9 cellular contexts compared by ENCODE assay signal in the genomic region with DNA sequence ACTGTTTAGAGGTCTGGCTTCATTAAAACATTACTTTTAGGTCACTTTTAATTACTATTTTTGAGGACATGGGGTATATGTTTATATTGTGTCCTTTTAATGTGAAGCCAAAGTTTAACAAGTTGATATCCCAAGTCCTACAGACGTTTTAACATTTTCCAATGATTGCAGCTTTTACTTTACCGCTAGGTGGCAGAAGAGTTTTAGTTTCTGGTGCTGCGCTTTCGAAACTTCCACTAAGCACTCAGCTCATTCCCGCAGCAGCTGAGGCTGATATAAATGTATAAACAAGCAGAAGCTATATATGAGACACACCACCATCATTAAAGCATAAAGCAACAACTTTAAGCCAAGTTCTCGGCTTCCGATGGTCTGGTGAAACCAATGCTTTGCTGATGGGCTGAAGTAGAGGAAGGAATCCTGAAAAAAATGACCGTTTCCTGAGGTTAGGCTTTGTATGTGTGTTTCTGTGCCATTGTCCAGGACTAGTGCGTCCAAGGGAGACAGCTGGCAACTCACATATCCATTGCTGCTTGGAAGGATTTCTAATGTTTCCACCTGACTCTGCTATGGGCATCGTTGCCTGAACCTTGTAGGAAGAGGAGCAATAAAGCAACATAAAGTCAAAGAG.
A peak's percentile ranks its signal among the peaks of the same experiment; 100 is the strongest.
DNase-seq lines count a peak whose midpoint lies in the region; ATAC-seq, FAIRE-seq and TF ChIP-seq lines count a peak whose summit lies in the region.
"Had no signal": no experiment of that assay in that cellular context is flagged by ENCODE, and none has a peak within 500 bp of the region (broad histone marks: within the 10 kb centered on the region; RNA-seq: fewer than 3 reads in every experiment).

No MANE protein-coding gene starts in this region.

- peak overlapping the region; percentile 65 for H3K4me2 ChIP-seq in parathyroid adenoma (ENCODE audit: low read length)

- DNase-seq in ACHN (peak; percentile 59), GM12891 (ENCODE audit: insufficient read length, low spot score) (peak; percentile 10), NCI-H1930 (lab: John Stamatoyannopoulos, UW) (peak; percentile 30 to 72), frontal cortex (ENCODE audit: low spot score in 2 of 2) (peak; percentile 5 to 27)
- DNase-seq in effector CD4-positive, alpha-beta T cell = no peak
- DNase-seq: naive B cell had no signal

- no peak for TF ChIP-seq POLR2A in GM12891 (IDR thresholded peaks at IDR 0.05; ENCODE audit: low read depth, low read length)

- peak; percentile 67 for ATAC-seq in HG02970 (IDR thresholded peaks at IDR 0.05; ENCODE audit: low FRiP score, unreplicated experiment)

- no peak overlapping the region for H3K9ac ChIP-seq in parathyroid adenoma

- no peaks in the 10 kb centered on the region for H3K79me2 ChIP-seq in parathyroid adenoma

- peak overlapping the region; percentile 45 for H3K4me3 ChIP-seq in parathyroid adenoma (ENCODE audit: low read depth, low read length)

- H3K27ac ChIP-seq in parathyroid adenoma = no peak overlapping the region

- H2AFZ ChIP-seq in parathyroid adenoma = peak overlapping the region; percentile 60

- FAIRE-seq in GM12891 (lab: Jason Lieb, UNC) (peak; percentile 67), TTC549 (lab: Jason Lieb, UNC) (peak; percentile 59), frontal cortex (lab: Jason Lieb, UNC) (peak; percentile 81)

- TF ChIP-seq CTCF in parathyroid adenoma (IDR thresholded peaks at IDR 0.05) = peak; percentile 51

- H3K9me3 ChIP-seq in parathyroid adenoma (ENCODE audit: control insufficient read depth, low read length) = no peaks in the 10 kb centered on the region

- in situ Hi-C loops in ACHN (cut with HindIII; ENCODE audit: low pct_ligation_motif_present, low pct_unique_long_range_greater_than_20kb, low sequenced_read_pairs) = no loop called here

- H3K27me3 ChIP-seq in parathyroid adenoma (ENCODE audit: control insufficient read depth, insufficient read depth, low read length) = no peaks in the 10 kb centered on the region

- no peaks in the 10 kb centered on the region for H3K36me3 ChIP-seq in parathyroid adenoma (ENCODE audit: control insufficient read depth, insufficient read depth, low read length)

- no peaks in the 10 kb centered on the region for H3K4me1 ChIP-seq in parathyroid adenoma

TF ChIP-seq in GM12891, 5 proteins besides CTCF, POLR2A, EP300 and RAD21:
- TF ChIP-seq SPI1 (IDR thresholded peaks at IDR 0.05; ENCODE audit: low read depth, low read length) (no peak), POU2F2 (IDR thresholded peaks at IDR 0.05; ENCODE audit: low read depth, low read length) (no peak), POLR2AphosphoS5 (IDR thresholded peaks at IDR 0.05; ENCODE audit: low read depth, low read length) (no peak), TAF1 (IDR thresholded peaks at IDR 0.05; ENCODE audit: low read depth, low read length) (no peak), PAX5 (IDR thresholded peaks at IDR 0.05; ENCODE audit: insufficient read depth, low read length, severe bottlenecking) (no peak)
TF ChIP-seq in GM12891: peak in this region for 0.
